Comparison of ENCODE assay signal across 27 cellular contexts in the genomic region with DNA sequence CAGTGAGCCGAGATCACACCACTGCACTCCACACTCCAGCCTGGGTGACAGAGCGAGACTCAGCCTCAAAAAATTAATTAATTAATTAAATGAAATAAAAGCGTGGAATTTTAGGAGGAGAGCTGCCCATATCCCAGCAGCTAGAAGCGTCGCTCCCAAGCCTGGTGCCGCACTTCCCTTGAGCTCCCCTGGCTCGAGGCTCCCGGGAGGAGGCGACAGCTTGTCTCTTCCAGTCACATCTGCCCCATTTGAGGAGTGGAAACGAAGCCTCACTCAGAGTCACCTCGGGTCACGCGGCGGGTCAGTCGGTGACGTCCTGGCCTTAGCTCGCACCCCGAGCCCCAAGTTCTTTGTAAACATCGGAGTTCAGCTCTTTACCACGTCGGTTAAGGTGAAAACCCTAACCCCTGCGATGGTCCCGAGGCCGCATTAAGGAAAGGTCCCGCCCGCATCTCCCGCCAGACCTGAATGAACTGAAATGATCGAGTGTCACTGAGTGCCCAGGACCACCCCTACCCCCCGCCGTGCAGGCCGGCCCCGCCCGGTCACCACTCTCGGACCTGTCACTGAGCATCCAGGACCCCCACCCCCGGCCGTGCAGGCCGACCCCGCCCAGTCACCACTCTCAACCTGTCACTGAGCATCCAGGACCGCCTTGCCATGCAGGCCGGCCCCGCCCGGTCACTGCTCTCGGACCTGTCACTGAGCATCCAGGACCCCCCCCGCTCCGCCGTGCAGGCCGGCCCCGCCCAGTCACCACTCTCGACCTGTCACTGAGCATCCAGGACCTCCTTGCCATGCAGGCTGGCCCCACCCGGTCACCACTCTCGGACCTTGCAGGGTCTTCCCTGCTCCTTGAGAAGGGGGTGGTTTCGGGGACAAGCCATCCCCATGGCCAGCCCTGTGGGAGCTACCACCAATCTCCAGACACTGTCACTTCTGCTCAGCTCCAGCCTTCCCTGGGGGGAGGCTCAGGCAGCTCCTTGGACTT.
DNase-seq lines count a peak whose midpoint lies in the region; ATAC-seq and TF ChIP-seq lines count a peak whose summit lies in the region.
"Had no signal": no experiment of that assay in that cellular context is flagged by ENCODE, and none has a peak within 500 bp of the region (broad histone marks: within the 10 kb centered on the region; RNA-seq: fewer than 3 reads in every experiment).

No MANE protein-coding gene starts in this region.

- H2AFZ ChIP-seq in neural progenitor cell (replicated peaks): no peak overlapping the region
- H2AFZ ChIP-seq: GM23248 had no signal

- H3K36me3 ChIP-seq in right atrium auricular region: peaks cover 38% of the 10 kb centered on the region
- H3K36me3 ChIP-seq in left ventricle myocardium inferior: peaks cover 89% of the 10 kb centered on the region
- no peaks in the 10 kb centered on the region for H3K36me3 ChIP-seq in neural progenitor cell
- peaks cover 50% of the 10 kb centered on the region for H3K36me3 ChIP-seq in upper lobe of right lung
- H3K36me3 ChIP-seq: breast epithelium had no signal

- H4K20me1 ChIP-seq in neural progenitor cell (ENCODE audit: low read depth): no peaks in the 10 kb centered on the region

- H3K27ac ChIP-seq in right atrium auricular region (no peak overlapping the region), left ventricle myocardium inferior (replicated peaks) (no peak overlapping the region), neural progenitor cell (no peak overlapping the region), upper lobe of right lung (no peak overlapping the region)
- H3K27ac ChIP-seq: breast epithelium, prostate gland, suprapubic skin had no signal

- ATAC-seq in Right ventricle myocardium inferior: no peak
- no peak for ATAC-seq in upper lobe of right lung
- ATAC-seq in GM18505 (IDR thresholded peaks at IDR 0.05; ENCODE audit: unreplicated experiment): no peak
- no peak for ATAC-seq in HG02938 (IDR thresholded peaks at IDR 0.05; ENCODE audit: unreplicated experiment)
- ATAC-seq: SK-N-SH treated with all-trans-retinoic acid at 6 μM for 48 hours had no signal

- H3K4me3 ChIP-seq in right atrium auricular region: no peak overlapping the region
- no peak overlapping the region for H3K4me3 ChIP-seq in left ventricle myocardium inferior
- no peak overlapping the region for H3K4me3 ChIP-seq in neural progenitor cell
- H3K4me3 ChIP-seq in upper lobe of right lung: no peak overlapping the region
- H3K4me3 ChIP-seq: breast epithelium, GM23248, prostate gland, suprapubic skin had no signal

- DNase-seq in Right ventricle myocardium inferior (ENCODE audit: missing footprints): peak; percentile 46
- no peak for DNase-seq in right atrium auricular region (ENCODE audit: low spot score)
- peak; percentile 11 for DNase-seq in left ventricle myocardium inferior
- no peak for DNase-seq in neural progenitor cell (ENCODE audit: low spot score)
- peak; percentile 60 for DNase-seq in upper lobe of right lung
- no peak for DNase-seq in NCI-H1105 (lab: John Stamatoyannopoulos, UW)
- DNase-seq: activated CD4-positive, alpha-beta memory T cell treated with anti-CD3 and anti-CD28 coated beads, Interleukin-2, amount 10 ng/mL, durations not matched to agents 7 days and 5 days; activated CD4-positive, CD25-positive, alpha-beta regulatory T cell treated with anti-CD3 and anti-CD28 coated beads, Interleukin-2, amount 50 U/mL, for 72 hours; activated naive CD4-positive, alpha-beta T cell treated with anti-CD3 and anti-CD28 coated beads, Interleukin-2, amount 10 ng/mL, durations not matched to agents 7 days and 5 days; amniotic stem cell; DMS79; foreskin melanocyte; GM23248; KG1; kidney glomerular epithelial cell; NCI-H1105 treated with DMSO at 0.1 percent for 48 hours; NCI-H2029; NCI-H524; stimulated activated naive CD4-positive, alpha-beta T cell treated with Interleukin-2 at 50 U/mL for 16 hours; T-helper 2 cell had no signal

- H3K4me3 Mint-ChIP-seq in neural progenitor cell: peak overlapping the region; percentile 30
- H3K4me3 Mint-ChIP-seq: activated CD4-positive, alpha-beta memory T cell treated with anti-CD3 and anti-CD28 coated beads, Interleukin-2, amount 10 ng/mL, durations not matched to agents 7 days and 5 days; activated naive CD4-positive, alpha-beta T cell treated with anti-CD3 and anti-CD28 coated beads, Interleukin-2, amount 10 ng/mL, durations not matched to agents 7 days and 5 days had no signal

- H3K4me1 ChIP-seq in right atrium auricular region: peaks cover 0 to 32% of the 10 kb centered on the region in 2 donors
- H3K4me1 ChIP-seq in left ventricle myocardium inferior: peaks cover 15% of the 10 kb centered on the region
- peaks cover 10% of the 10 kb centered on the region for H3K4me1 ChIP-seq in neural progenitor cell
- no peaks in the 10 kb centered on the region for H3K4me1 ChIP-seq in upper lobe of right lung
- H3K4me1 ChIP-seq: breast epithelium, prostate gland had no signal

- H3K79me2 ChIP-seq in neural progenitor cell (ENCODE audit: low read depth): no peaks in the 10 kb centered on the region

- peaks cover 15% of the 10 kb centered on the region for H3K36me3 Mint-ChIP-seq in neural progenitor cell

- no peak overlapping the region for H3K27ac Mint-ChIP-seq in neural progenitor cell
- H3K27ac Mint-ChIP-seq: activated CD4-positive, alpha-beta memory T cell treated with anti-CD3 and anti-CD28 coated beads, Interleukin-2, amount 10 ng/mL, durations not matched to agents 7 days and 5 days; activated naive CD4-positive, alpha-beta T cell treated with anti-CD3 and anti-CD28 coated beads, Interleukin-2, amount 10 ng/mL, durations not matched to agents 7 days and 5 days had no signal

- no peaks in the 10 kb centered on the region for H3F3A ChIP-seq in neural progenitor cell (ENCODE audit: low read depth)

- no peak for TF ChIP-seq CTCF in right atrium auricular region (IDR thresholded peaks at IDR 0.05)
- no peak for TF ChIP-seq CTCF in left ventricle myocardium inferior (IDR thresholded peaks at IDR 0.05; ENCODE audit: borderline replicate concordance)
- TF ChIP-seq CTCF in neural progenitor cell (IDR thresholded peaks at IDR 0.05): no peak
- no peak for TF ChIP-seq CTCF in upper lobe of right lung (IDR thresholded peaks at IDR 0.05)

- H3K27me3 ChIP-seq in right atrium auricular region: no peaks in the 10 kb centered on the region
- no peaks in the 10 kb centered on the region for H3K27me3 ChIP-seq in left ventricle myocardium inferior (ENCODE audit: low read depth)
- no peaks in the 10 kb centered on the region for H3K27me3 ChIP-seq in neural progenitor cell
- no peaks in the 10 kb centered on the region for H3K27me3 ChIP-seq in upper lobe of right lung
- H3K27me3 ChIP-seq: breast epithelium, suprapubic skin had no signal

- intact Hi-C loops in Right ventricle myocardium inferior (cut with DNase I) (no loop called here), left ventricle myocardium inferior (cut with micrococcal nuclease) (no loop called here), upper lobe of right lung (cut with DNase I) (no loop called here)

- no peaks in the 10 kb centered on the region for H3K9me3 Mint-ChIP-seq in neural progenitor cell
- H3K9me3 Mint-ChIP-seq: activated CD4-positive, alpha-beta memory T cell treated with anti-CD3 and anti-CD28 coated beads, Interleukin-2, amount 10 ng/mL, durations not matched to agents 7 days and 5 days; activated naive CD4-positive, alpha-beta T cell treated with anti-CD3 and anti-CD28 coated beads, Interleukin-2, amount 10 ng/mL, durations not matched to agents 7 days and 5 days; neural crest cell had no signal

- H3K9me3 ChIP-seq in right atrium auricular region (no peaks in the 10 kb centered on the region), left ventricle myocardium inferior (replicated peaks) (no peaks in the 10 kb centered on the region), neural progenitor cell (ENCODE audit: low read depth) (no peaks in the 10 kb centered on the region), upper lobe of right lung (no peaks in the 10 kb centered on the region)
- H3K9me3 ChIP-seq: breast epithelium, prostate gland, suprapubic skin had no signal

- no peak overlapping the region for H3K4me2 ChIP-seq in neural progenitor cell

- TF ChIP-seq POLR2A in GM18505 (IDR thresholded peaks at IDR 0.05; ENCODE audit: borderline replicate concordance, extremely low read depth, insufficient read depth, insufficient read length): no peak

- H3K27me3 Mint-ChIP-seq in neural progenitor cell (ENCODE audit: insufficient read depth, low read depth): peaks cover 2% of the 10 kb centered on the region
- H3K27me3 Mint-ChIP-seq: activated CD4-positive, alpha-beta memory T cell treated with anti-CD3 and anti-CD28 coated beads, Interleukin-2, amount 10 ng/mL, durations not matched to agents 7 days and 5 days; activated naive CD4-positive, alpha-beta T cell treated with anti-CD3 and anti-CD28 coated beads, Interleukin-2, amount 10 ng/mL, durations not matched to agents 7 days and 5 days had no signal

- no peak overlapping the region for H3K9ac ChIP-seq in neural progenitor cell

- H3K4me1 Mint-ChIP-seq in neural progenitor cell: peaks cover 3% of the 10 kb centered on the region
- H3K4me1 Mint-ChIP-seq: activated CD4-positive, alpha-beta memory T cell treated with anti-CD3 and anti-CD28 coated beads, Interleukin-2, amount 10 ng/mL, durations not matched to agents 7 days and 5 days; neural crest cell had no signal

Comparison
In these comparisons a context has a peak if more than half of its experiments do, and no peak if none do; other contexts are left out.
1. DNase-seq: peak in Right ventricle myocardium inferior (single experiment), left ventricle myocardium inferior (single experiment) and upper lobe of right lung (single experiment); none in right atrium auricular region (single experiment), neural progenitor cell (single experiment) and NCI-H1105 (single experiment).